Comparison of ENCODE assay signal across 8 cellular contexts in genomic region chr19:30228113-30228725, GRCh38.
DNase-seq lines count a peak whose midpoint lies in the region; ATAC-seq, FAIRE-seq and TF ChIP-seq lines count a peak whose summit lies in the region.

No MANE protein-coding gene starts in this region.

- H3K4me1 ChIP-seq in astrocyte (ENCODE audit: insufficient read depth, low read length) (peaks cover 12% of the 10 kb centered on the region), thyroid gland (peaks cover 8 to 22% of the 10 kb centered on the region in 2 donors)

- H4K20me1 ChIP-seq in astrocyte (ENCODE audit: insufficient read depth, low read length) = no peaks in the 10 kb centered on the region

- H3K27ac Mint-ChIP-seq in astrocyte (ENCODE audit: unreplicated experiment) (no peak overlapping the region), memory B cell (no peak overlapping the region)

- WGBS in thyroid gland, 2 donors = 1 to 2% methylated on average over 24 to 43 of the region's 43 CpGs

- H3K27ac ChIP-seq in astrocyte (ENCODE audit: low read depth, low read length) (no peak overlapping the region), thyroid gland (peak overlapping the region in 1 of 3 donors; percentile 30)

- no peak for TF ChIP-seq POLR2A in thyroid gland (IDR thresholded peaks at IDR 0.05)

- no peaks in the 10 kb centered on the region for H3K9me3 Mint-ChIP-seq in activated T-cell treated with anti-CD3 and anti-CD28 coated beads, Interleukin-2, amount 50 U/mL, for 4 hours
- peaks cover 4% of the 10 kb centered on the region for H3K9me3 Mint-ChIP-seq in astrocyte (ENCODE audit: unreplicated experiment)
- peaks cover 6% of the 10 kb centered on the region for H3K9me3 Mint-ChIP-seq in memory B cell

- H3K4me1 Mint-ChIP-seq in activated T-cell treated with anti-CD3 and anti-CD28 coated beads, Interleukin-2, amount 50 U/mL, for 4 hours (ENCODE audit: low read depth) = peaks cover 22% of the 10 kb centered on the region
- H3K4me1 Mint-ChIP-seq in astrocyte (ENCODE audit: low read depth, unreplicated experiment) (peaks cover 9% of the 10 kb centered on the region), memory B cell (peaks cover 17% of the 10 kb centered on the region)

- H3K36me3 Mint-ChIP-seq in activated T-cell treated with anti-CD3 and anti-CD28 coated beads, Interleukin-2, amount 50 U/mL, for 4 hours (ENCODE audit: insufficient read depth) = no peaks in the 10 kb centered on the region
- H3K36me3 Mint-ChIP-seq in astrocyte (ENCODE audit: low read depth, unreplicated experiment) (no peaks in the 10 kb centered on the region), memory B cell (peaks cover 4% of the 10 kb centered on the region)

- no peak for DNase-seq in activated T-cell treated with anti-CD3 and anti-CD28 coated beads, Interleukin-2, amount 50 U/mL, for 4 hours
- DNase-seq in activated T-cell treated with anti-CD3 and anti-CD28 coated beads, Interleukin-2, amount 50 U/mL, for 1 hour = no peak
- DNase-seq in astrocyte (ENCODE audit: low read depth) (no peak), memory B cell (ENCODE audit: low spot score in 2 of 2) (no peak), thyroid gland (peak; percentile 10 to 28), NCI-H1436 treated with DMSO at 0.1 percent for 48 hours (lab: John Stamatoyannopoulos, UW) (no peak), GM19240 (ENCODE audit: insufficient read length, low spot score) (no peak)

- H3K36me3 ChIP-seq in astrocyte (ENCODE audit: insufficient read depth, low read length) (no peaks in the 10 kb centered on the region), thyroid gland (no peaks in the 10 kb centered on the region)

- no peak for FAIRE-seq in astrocyte (lab: Jason Lieb, UNC)

- H3K27me3 Mint-ChIP-seq in activated T-cell treated with anti-CD3 and anti-CD28 coated beads, Interleukin-2, amount 50 U/mL, for 4 hours (ENCODE audit: low read depth) = peaks cover 72% of the 10 kb centered on the region
- H3K27me3 Mint-ChIP-seq in astrocyte (ENCODE audit: low read depth, unreplicated experiment) = peaks cover 59% of the 10 kb centered on the region
- peaks cover 29% of the 10 kb centered on the region for H3K27me3 Mint-ChIP-seq in memory B cell

- intact Hi-C loops in thyroid gland (cut with DNase I) = no loop called here

- H3K4me3 Mint-ChIP-seq in activated T-cell treated with anti-CD3 and anti-CD28 coated beads, Interleukin-2, amount 50 U/mL, for 4 hours = peak overlapping the region; percentile 56
- H3K4me3 Mint-ChIP-seq in astrocyte (ENCODE audit: unreplicated experiment) = peak overlapping the region; percentile 79
- H3K4me3 Mint-ChIP-seq in memory B cell = peak overlapping the region; percentile 29

- TF ChIP-seq CTCF in astrocyte (IDR thresholded peaks at IDR 0.05; ENCODE audit: insufficient read depth, low read depth, low read length) (no peak), thyroid gland (IDR thresholded peaks at IDR 0.05) (no peak)

- H3K79me2 ChIP-seq in astrocyte (ENCODE audit: insufficient read depth, low read length) = no peaks in the 10 kb centered on the region

- no peak for ATAC-seq in activated T-cell treated with anti-CD3 and anti-CD28 coated beads, Interleukin-2, amount 50 U/mL, for 4 hours
- no peak for ATAC-seq in memory B cell (ENCODE audit: low read depth)
- ATAC-seq in HG03565 (IDR thresholded peaks at IDR 0.05; ENCODE audit: unreplicated experiment) = no peak

- peak overlapping the region; percentile 50 for H3K4me3 ChIP-seq in astrocyte (ENCODE audit: insufficient read depth, low read depth, low read length)
- H3K4me3 ChIP-seq in thyroid gland (replicated peaks in 1 of 3) = peak overlapping the region in 2 of 3 donors; percentile 46 to 59

- H3K9ac ChIP-seq in astrocyte (ENCODE audit: low read length) = peak overlapping the region; percentile 27

- peak overlapping the region; percentile 77 for H2AFZ ChIP-seq in astrocyte (ENCODE audit: low read depth, low read length)

- H3K4me2 ChIP-seq in astrocyte (ENCODE audit: low read length) = peak overlapping the region; percentile 89

- H3K27me3 ChIP-seq in astrocyte (ENCODE audit: insufficient read depth, low read length) (peaks cover 45% of the 10 kb centered on the region), thyroid gland (no peaks in the 10 kb centered on the region)

- H3K9me3 ChIP-seq in astrocyte (ENCODE audit: insufficient read depth, low read depth, low read length) (no peaks in the 10 kb centered on the region), thyroid gland (no peaks in the 10 kb centered on the region)

Comparison
In these comparisons a context has a peak if more than half of its experiments do, and no peak if none do; other contexts are left out.
1. DNase-seq: peak in thyroid gland (2 of 2); none in activated T-cell treated with anti-CD3 and anti-CD28 coated beads, Interleukin-2, amount 50 U/mL, for 4 hours (single experiment), activated T-cell treated with anti-CD3 and anti-CD28 coated beads, Interleukin-2, amount 50 U/mL, for 1 hour (single experiment), astrocyte (single experiment), memory B cell (0 of 2), NCI-H1436 treated with DMSO at 0.1 percent for 48 hours (single experiment) and GM19240 (single experiment).
2. H3K4me3 Mint-ChIP-seq: peak in every context shown above with its lines; median percentile 79 in astrocyte; 56 in activated T-cell treated with anti-CD3 and anti-CD28 coated beads, Interleukin-2, amount 50 U/mL, for 4 hours; 29 in memory B cell.